Comparison of ENCODE assay signal across 8 cellular contexts in genomic region chr6:33592595-33593413, GRCh38.
DNase-seq lines count a peak whose midpoint lies in the region; ATAC-seq lines count a peak whose summit lies in the region.

No MANE protein-coding gene starts in this region.

- H3K27ac Mint-ChIP-seq in stimulated activated naive CD8-positive, alpha-beta T cell treated with anti-CD3 and anti-CD28 coated beads, Interleukin-15, amount 100 ng/mL, for 72 hours = peak overlapping the region in 1 of 2 donors; percentile 92

- no peaks in the 10 kb centered on the region for H3K9me3 ChIP-seq in iPS-18a (ENCODE audit: control insufficient read depth, low read depth, low read length)

- peak overlapping the region; percentile 50 for H3K4me3 ChIP-seq in iPS-18a (ENCODE audit: low read length)

- no peak overlapping the region for H3K27ac ChIP-seq in iPS-18a (ENCODE audit: low read length)

- H3K4me1 Mint-ChIP-seq in stimulated activated naive CD8-positive, alpha-beta T cell treated with anti-CD3 and anti-CD28 coated beads, Interleukin-15, amount 100 ng/mL, for 72 hours = peaks cover 51% of the 10 kb centered on the region

- H3K9ac ChIP-seq in iPS-18a (ENCODE audit: low read length) = no peak overlapping the region

- no peaks in the 10 kb centered on the region for H3K36me3 ChIP-seq in iPS-18a (ENCODE audit: control insufficient read depth, low read depth, low read length)

- H3K27me3 ChIP-seq in iPS-18a (ENCODE audit: control insufficient read depth, insufficient read depth, low read length) = no peaks in the 10 kb centered on the region

- H3K27me3 Mint-ChIP-seq in stimulated activated naive CD8-positive, alpha-beta T cell treated with anti-CD3 and anti-CD28 coated beads, Interleukin-15, amount 100 ng/mL, for 72 hours = no peaks in the 10 kb centered on the region

- H3K4me1 ChIP-seq in iPS-18a (ENCODE audit: control insufficient read depth, low read depth, low read length) = peaks cover 7% of the 10 kb centered on the region

- no peaks in the 10 kb centered on the region for H3K9me3 Mint-ChIP-seq in stimulated activated naive CD8-positive, alpha-beta T cell treated with anti-CD3 and anti-CD28 coated beads, Interleukin-15, amount 100 ng/mL, for 72 hours

- DNase-seq in activated T-helper 1 cell treated with Interleukin-2 at 50 U/mL for 16 hours (ENCODE audit: low read depth) (peak; percentile 31), NCI-H1417 (lab: John Stamatoyannopoulos, UW) (no peak)
- peak; percentile 55 to 56 for DNase-seq in stimulated activated naive CD8-positive, alpha-beta T cell treated with anti-CD3 and anti-CD28 coated beads, Interleukin-15, amount 100 ng/mL, for 72 hours

- peak overlapping the region; percentile 85 to 86 for H3K4me3 Mint-ChIP-seq in stimulated activated naive CD8-positive, alpha-beta T cell treated with anti-CD3 and anti-CD28 coated beads, Interleukin-15, amount 100 ng/mL, for 72 hours

- ATAC-seq in GM18861 (IDR thresholded peaks at IDR 0.05; ENCODE audit: unreplicated experiment) (peak; percentile 33), HG03460 (IDR thresholded peaks at IDR 0.05; ENCODE audit: unreplicated experiment) (peak; percentile 51), HG02870 (IDR thresholded peaks at IDR 0.05; ENCODE audit: unreplicated experiment) (no peak), HG03025 (IDR thresholded peaks at IDR 0.05; ENCODE audit: low FRiP score, unreplicated experiment) (no peak)
- peak; percentile 77 for ATAC-seq in stimulated activated naive CD8-positive, alpha-beta T cell treated with anti-CD3 and anti-CD28 coated beads, Interleukin-15, amount 100 ng/mL, for 72 hours

Comparison
In these comparisons a context has a peak if more than half of its experiments do, and no peak if none do; other contexts are left out.
1. ATAC-seq: peak in GM18861 (single experiment), HG03460 (single experiment) and stimulated activated naive CD8-positive, alpha-beta T cell treated with anti-CD3 and anti-CD28 coated beads, Interleukin-15, amount 100 ng/mL, for 72 hours (single experiment); none in HG02870 (single experiment) and HG03025 (single experiment).
2. DNase-seq: peak in activated T-helper 1 cell treated with Interleukin-2 at 50 U/mL for 16 hours (single experiment) and stimulated activated naive CD8-positive, alpha-beta T cell treated with anti-CD3 and anti-CD28 coated beads, Interleukin-15, amount 100 ng/mL, for 72 hours (2 of 2); none in NCI-H1417 (0 of 3).